In genomic region chr1:206116873-206117150, GRCh38 we compare ENCODE assay signal across 11 cellular contexts. TPM values are rescaled to one million over a fixed set of nuclear protein-coding genes. Genes with fewer than 3 reads are reported as not detected.
DNase-seq lines count a peak whose midpoint lies in the region; ATAC-seq and TF ChIP-seq lines count a peak whose summit lies in the region.
"Had no signal": no experiment of that assay in that cellular context is flagged by ENCODE, and none has a peak within 500 bp of the region (broad histone marks: within the 10 kb centered on the region; RNA-seq: fewer than 3 reads in every experiment).

No MANE protein-coding gene starts in this region.

- H3K27ac ChIP-seq in SU-DHL-6 (ENCODE audit: low read depth, low read length): no peak overlapping the region
- no peak overlapping the region for H3K27ac ChIP-seq in right atrium auricular region
- no peak overlapping the region for H3K27ac ChIP-seq in gastrocnemius medialis
- H3K27ac ChIP-seq in effector memory CD4-positive, alpha-beta T cell (ENCODE audit: insufficient read depth, low read length, poor library complexity, severe bottlenecking): no peak overlapping the region
- H3K27ac ChIP-seq: HL-60, left lung had no signal

- H3K4me1 ChIP-seq in right atrium auricular region: peaks cover 0 to 13% of the 10 kb centered on the region in 2 donors
- H3K4me1 ChIP-seq in gastrocnemius medialis: peaks cover 0 to 11% of the 10 kb centered on the region in 2 donors
- H3K4me1 ChIP-seq in effector memory CD4-positive, alpha-beta T cell (ENCODE audit: control insufficient read depth, insufficient read depth, low read length, poor library complexity, severe bottlenecking): peaks cover 4% of the 10 kb centered on the region

- H3K4me3 ChIP-seq in H7 (ENCODE audit: insufficient read depth, low read depth, low read length): peak overlapping the region; percentile 61
- H3K4me3 ChIP-seq in SU-DHL-6 (ENCODE audit: insufficient read depth, low read length, poor library complexity, severe bottlenecking): no peak overlapping the region
- H3K4me3 ChIP-seq in right atrium auricular region: peak overlapping the region; percentile 28 to 48
- H3K4me3 ChIP-seq in gastrocnemius medialis: peak overlapping the region; percentile 41 to 52 (median 44)
- no peak overlapping the region for H3K4me3 ChIP-seq in effector memory CD4-positive, alpha-beta T cell (ENCODE audit: insufficient read depth, low read depth, low read length, poor library complexity, severe bottlenecking)

- H3F3A ChIP-seq in SU-DHL-6 (ENCODE audit: insufficient read depth): no peaks in the 10 kb centered on the region

- no peak for TF ChIP-seq POLR2A in gastrocnemius medialis (IDR thresholded peaks at IDR 0.05)

- no peak for TF ChIP-seq CTCF in SU-DHL-6 (IDR thresholded peaks at IDR 0.05; ENCODE audit: insufficient read depth, low read length, poor library complexity, severe bottlenecking)
- no peak for TF ChIP-seq CTCF in right atrium auricular region (IDR thresholded peaks at IDR 0.05)
- no peak for TF ChIP-seq CTCF in gastrocnemius medialis (IDR thresholded peaks at IDR 0.05 in 4 of 5, conservative IDR thresholded peaks at IDR 0.05 in 1 of 5)

- in situ Hi-C loops in gastrocnemius medialis (cut with MboI; ENCODE audit: low sequenced_read_pairs in 4 of 4): loop anchor here in 2 of 4 donors (25.0 kb wide), 2 partner anchors 205 to 330 kb away; partner anchors contain the start of gene RAB29 (in 1 of the 2)

- no peaks in the 10 kb centered on the region for H3K9me2 ChIP-seq in SU-DHL-6 (replicated peaks; ENCODE audit: insufficient read depth, low read length)

- no peak overlapping the region for H2AFZ ChIP-seq in SU-DHL-6 (ENCODE audit: low read depth, low read length, severe bottlenecking)

- DNase-seq in H7 (no peak), right atrium auricular region (ENCODE audit: low spot score) (peak; percentile 40), gastrocnemius medialis (no peak), SK-N-DZ (ENCODE audit: low spot score) (no peak), NCI-H2029 treated with DMSO at 0.1 percent for 48 hours (lab: John Stamatoyannopoulos, UW) (no peak)
- DNase-seq in effector memory CD4-positive, alpha-beta T cell: no peak
- DNase-seq in stimulated activated CD4-positive, alpha-beta T cell treated with anti-CD3 and anti-CD28 coated beads, Interleukin-4, amount 100 ng/mL, for 24 hours: no peak
- DNase-seq: cerebellar nuclear complex had no signal

- ATAC-seq in gastrocnemius medialis: peak in 1 of 2 donors; percentile 16

- H3K27me3 ChIP-seq in H7 (ENCODE audit: control insufficient read depth, insufficient read depth, low read length): peaks cover 24% of the 10 kb centered on the region
- no peaks in the 10 kb centered on the region for H3K27me3 ChIP-seq in SU-DHL-6 (ENCODE audit: low read length)
- H3K27me3 ChIP-seq in right atrium auricular region: no peaks in the 10 kb centered on the region
- H3K27me3 ChIP-seq in gastrocnemius medialis: peaks cover 0 to 7% (median 0%) of the 10 kb centered on the region in 3 donors
- no peaks in the 10 kb centered on the region for H3K27me3 ChIP-seq in effector memory CD4-positive, alpha-beta T cell (replicated peaks; ENCODE audit: control insufficient read depth, insufficient read depth, low read length, poor library complexity, severe bottlenecking)

- H3K9me3 ChIP-seq in SU-DHL-6 (ENCODE audit: insufficient read depth, low read length) (no peaks in the 10 kb centered on the region), right atrium auricular region (peaks cover 0 to 13% of the 10 kb centered on the region in 2 donors), gastrocnemius medialis (no peaks in the 10 kb centered on the region)
- H3K9me3 ChIP-seq in effector memory CD4-positive, alpha-beta T cell (ENCODE audit: control insufficient read depth, low read length): no peaks in the 10 kb centered on the region

- H3K9ac ChIP-seq in SU-DHL-6 (ENCODE audit: low read length): no peak overlapping the region

- no peaks in the 10 kb centered on the region for H3K79me2 ChIP-seq in SU-DHL-6 (ENCODE audit: insufficient read depth, low read length)

- H3K36me3 ChIP-seq in H7 (replicated peaks; ENCODE audit: control insufficient read depth, insufficient read depth, low read length): no peaks in the 10 kb centered on the region
- H3K36me3 ChIP-seq in SU-DHL-6 (ENCODE audit: low read length): peaks cover 5% of the 10 kb centered on the region; the same call in 1 of the 2 replicates
- no peaks in the 10 kb centered on the region for H3K36me3 ChIP-seq in right atrium auricular region
- no peaks in the 10 kb centered on the region for H3K36me3 ChIP-seq in gastrocnemius medialis
- H3K36me3 ChIP-seq in effector memory CD4-positive, alpha-beta T cell (ENCODE audit: control insufficient read depth, insufficient read depth, low read length): no peaks in the 10 kb centered on the region
- H3K36me3 ChIP-seq: left lung had no signal

- H3K4me2 ChIP-seq in SU-DHL-6 (ENCODE audit: low read depth, low read length, poor library complexity, severe bottlenecking): peak overlapping the region; percentile 30

- intact Hi-C loops in gastrocnemius medialis (cut with DNase I; ENCODE audit: low total_unique reads): no loop called here

- no peaks in the 10 kb centered on the region for H4K20me1 ChIP-seq in SU-DHL-6 (ENCODE audit: low read depth, low read length)

RNA-seq across cellular contexts. Expression of gene AVPR1B, which starts 0.4 kb away (rescaled TPM):
- not detected in 2 replicates for total RNA-seq in H7 (2014; rRNA removed; shearing (Covaris generic))
- total RNA-seq in right atrium auricular region (not detected), gastrocnemius medialis (not detected)
- polyA plus RNA-seq in SK-N-DZ (2014; cell fraction: cytosol; rRNA removed): not detected in 2 replicates
- polyA plus RNA-seq in SK-N-DZ (2014; cell fraction: nucleus; rRNA removed): not detected in 2 replicates
- total RNA-seq: left lung had no signal

Comparison
In these comparisons a context has a peak if more than half of its experiments do, and no peak if none do; other contexts are left out.
1. H3K4me3 ChIP-seq: peak in H7 (single experiment), right atrium auricular region (2 of 2) and gastrocnemius medialis (4 of 4); none in SU-DHL-6 (single experiment) and effector memory CD4-positive, alpha-beta T cell (single experiment).